ENCODE assay signal across 11 cellular contexts in genomic region chr2:96954490-96954846, GRCh38. TPM values are rescaled to one million over a fixed set of nuclear protein-coding genes. Genes with fewer than 3 reads are reported as not detected.
DNase-seq lines count a peak whose midpoint lies in the region; ATAC-seq and TF ChIP-seq lines count a peak whose summit lies in the region.
"Had no signal": no experiment of that assay in that cellular context is flagged by ENCODE, and none has a peak within 500 bp of the region (broad histone marks: within the 10 kb centered on the region; RNA-seq: fewer than 3 reads in every experiment).

No MANE protein-coding gene starts in this region.

- no peak for TF ChIP-seq POLR2A in thyroid gland (IDR thresholded peaks at IDR 0.05)

- H3K4me1 Mint-ChIP-seq in activated T-cell treated with anti-CD3 and anti-CD28 coated beads, Interleukin-2, amount 50 U/mL, for 24 hours (ENCODE audit: low read depth), result peaks cover 22% of the 10 kb centered on the region
- peaks cover 23% of the 10 kb centered on the region for H3K4me1 Mint-ChIP-seq in stimulated activated effector memory CD8-positive, alpha-beta T cell treated with anti-CD3 and anti-CD28 coated beads, Interleukin-12 subunit alpha, Interleukin-12 subunit beta, amount 100 ng/mL, for 72 hours

- no peak for DNase-seq in activated T-cell treated with anti-CD3 and anti-CD28 coated beads, Interleukin-2, amount 50 U/mL, for 24 hours
- no peak for DNase-seq in activated T-cell treated with anti-CD3 and anti-CD28 coated beads, Interleukin-2, amount 50 U/mL, for 1 hour
- DNase-seq in stimulated activated effector memory CD8-positive, alpha-beta T cell treated with anti-CD3 and anti-CD28 coated beads, Interleukin-12 subunit alpha, Interleukin-12 subunit beta, amount 100 ng/mL, for 72 hours (ENCODE audit: low spot score in 2 of 2), result peak in 1 of 2 donors; percentile 52
- DNase-seq in NCI-H446 (lab: John Stamatoyannopoulos, UW) (no peak), thyroid gland (no peak)
- DNase-seq: C1 segment of cervical spinal cord, NCI-H510A had no signal

- ATAC-seq in HG02938 (IDR thresholded peaks at IDR 0.05; ENCODE audit: unreplicated experiment) (peak; percentile 71), GM19463 (IDR thresholded peaks at IDR 0.05; ENCODE audit: unreplicated experiment) (no peak)
- peak; percentile 67 for ATAC-seq in stimulated activated effector memory CD8-positive, alpha-beta T cell treated with anti-CD3 and anti-CD28 coated beads, Interleukin-12 subunit alpha, Interleukin-12 subunit beta, amount 100 ng/mL, for 72 hours

- no peaks in the 10 kb centered on the region for H3K27me3 ChIP-seq in thyroid gland

- H3K9me3 Mint-ChIP-seq in activated T-cell treated with anti-CD3 and anti-CD28 coated beads, Interleukin-2, amount 50 U/mL, for 24 hours, result no peaks in the 10 kb centered on the region
- no peaks in the 10 kb centered on the region for H3K9me3 Mint-ChIP-seq in stimulated activated effector memory CD8-positive, alpha-beta T cell treated with anti-CD3 and anti-CD28 coated beads, Interleukin-12 subunit alpha, Interleukin-12 subunit beta, amount 100 ng/mL, for 72 hours

- H3K36me3 ChIP-seq in thyroid gland, result no peaks in the 10 kb centered on the region

- intact Hi-C loops in thyroid gland (cut with DNase I), result no loop called here

- no peaks in the 10 kb centered on the region for H3K27me3 Mint-ChIP-seq in activated T-cell treated with anti-CD3 and anti-CD28 coated beads, Interleukin-2, amount 50 U/mL, for 24 hours

- H3K36me3 Mint-ChIP-seq in activated T-cell treated with anti-CD3 and anti-CD28 coated beads, Interleukin-2, amount 50 U/mL, for 24 hours (ENCODE audit: low read depth), result no peaks in the 10 kb centered on the region
- H3K36me3 Mint-ChIP-seq in stimulated activated effector memory CD8-positive, alpha-beta T cell treated with anti-CD3 and anti-CD28 coated beads, Interleukin-12 subunit alpha, Interleukin-12 subunit beta, amount 100 ng/mL, for 72 hours, result no peaks in the 10 kb centered on the region

- no peak overlapping the region for H3K4me3 Mint-ChIP-seq in activated T-cell treated with anti-CD3 and anti-CD28 coated beads, Interleukin-2, amount 50 U/mL, for 24 hours
- peak overlapping the region; percentile 9 for H3K4me3 Mint-ChIP-seq in stimulated activated effector memory CD8-positive, alpha-beta T cell treated with anti-CD3 and anti-CD28 coated beads, Interleukin-12 subunit alpha, Interleukin-12 subunit beta, amount 100 ng/mL, for 72 hours

- H3K27ac Mint-ChIP-seq in activated T-cell treated with anti-CD3 and anti-CD28 coated beads, Interleukin-2, amount 50 U/mL, for 24 hours, result peak overlapping the region; percentile 33
- peak overlapping the region; percentile 89 for H3K27ac Mint-ChIP-seq in stimulated activated effector memory CD8-positive, alpha-beta T cell treated with anti-CD3 and anti-CD28 coated beads, Interleukin-12 subunit alpha, Interleukin-12 subunit beta, amount 100 ng/mL, for 72 hours

- peaks cover 0 to 19% of the 10 kb centered on the region in 2 donors for H3K4me1 ChIP-seq in thyroid gland

- TF ChIP-seq CTCF in thyroid gland (IDR thresholded peaks at IDR 0.05), result no peak

- peak overlapping the region; percentile 10 for H3K27ac ChIP-seq in angular gyrus (ENCODE audit: low read depth, low read length)
- no peak overlapping the region for H3K27ac ChIP-seq in thyroid gland

- 66 to 74% methylated on average over 4 of the region's 4 CpGs for WGBS in thyroid gland, 2 donors

- no peaks in the 10 kb centered on the region for H3K9me3 ChIP-seq in thyroid gland

- no peak overlapping the region for H3K4me3 ChIP-seq in thyroid gland (replicated peaks in 1 of 3)

RNA-seq across cellular contexts. Expression of gene FAM178B, which starts 31.9 kb away (rescaled TPM):
- total RNA-seq in thyroid gland, result not detected
- total RNA-seq: renal cortical epithelial cell had no signal
